ENCODE assay signal across 8 cellular contexts in the genomic region with DNA sequence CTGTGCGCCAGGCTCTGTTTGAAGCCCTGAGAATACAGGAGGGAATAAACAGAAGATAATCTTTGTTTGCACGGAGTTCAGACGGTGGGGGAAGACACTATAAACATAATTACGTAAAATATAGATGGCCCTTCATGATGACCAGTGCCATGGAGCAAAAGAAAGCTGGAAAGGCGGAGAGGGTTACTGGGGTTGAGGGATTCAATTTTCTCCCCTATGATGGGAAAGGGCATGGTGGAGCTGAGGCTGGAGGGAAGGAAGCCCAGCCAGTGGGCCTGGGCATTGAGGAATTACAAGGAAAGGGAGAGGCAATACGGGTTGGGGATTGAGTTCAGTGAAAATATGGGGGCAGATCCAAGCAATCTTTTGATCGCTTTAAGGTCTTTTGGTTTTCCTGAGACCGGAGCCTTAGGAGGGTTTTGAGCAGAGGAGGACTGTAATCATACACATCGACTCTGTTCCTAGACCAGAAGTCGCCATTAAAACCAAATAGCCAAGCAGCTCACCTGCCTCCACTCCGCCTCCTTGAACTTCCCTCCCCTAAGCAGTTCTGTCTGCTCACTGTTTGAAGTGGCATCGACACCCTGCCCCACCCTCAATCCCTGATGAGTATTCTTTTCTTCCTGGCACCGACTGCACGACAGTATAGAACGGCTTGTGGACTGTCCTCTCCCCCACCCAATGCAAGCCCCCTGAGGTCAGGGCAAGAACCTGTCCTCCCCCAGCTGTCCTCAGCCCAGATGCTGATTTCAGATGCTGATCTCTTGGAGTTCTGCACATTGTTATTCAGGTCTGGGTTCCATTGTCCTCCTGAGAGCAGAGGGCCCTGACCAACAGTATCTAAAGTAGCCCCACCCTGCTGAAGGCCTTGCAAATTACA. TPM values are rescaled to one million over a fixed set of nuclear protein-coding genes. Genes with fewer than 3 reads are reported as not detected.
DNase-seq lines count a peak whose midpoint lies in the region; ATAC-seq and TF ChIP-seq lines count a peak whose summit lies in the region.

No MANE protein-coding gene starts in this region.

- H3K27ac ChIP-seq in OCI-LY3 (ENCODE audit: low read length) (peak overlapping the region; percentile 90), rectal smooth muscle tissue (ENCODE audit: low read depth, low read length) (no peak overlapping the region)

- H3K4me3 ChIP-seq in GM12865 (ENCODE audit: low read depth, low read length) (peak overlapping the region; percentile 97), OCI-LY3 (ENCODE audit: low read length) (peak overlapping the region; percentile 92), epithelial cell of proximal tubule (ENCODE audit: low read depth, low read length) (peak overlapping the region; percentile 53), rectal smooth muscle tissue (ENCODE audit: low read length) (peak overlapping the region; percentile 72)

- H3K79me2 ChIP-seq in OCI-LY3 (ENCODE audit: low read length) = peaks cover 90% of the 10 kb centered on the region

- H3K36me3 ChIP-seq in OCI-LY3 (replicated peaks; ENCODE audit: low read depth, low read length) (peaks cover 31% of the 10 kb centered on the region), rectal smooth muscle tissue (ENCODE audit: control insufficient read depth, insufficient read depth, low read length) (peaks cover 7% of the 10 kb centered on the region)

- TF ChIP-seq CTCF in GM12865 (IDR thresholded peaks at IDR 0.05; ENCODE audit: insufficient read depth, low read depth, low read length, missing control alignments) (no peak), OCI-LY3 (IDR thresholded peaks at IDR 0.05; ENCODE audit: low read depth, low read length) (no peak), epithelial cell of proximal tubule (conservative IDR thresholded peaks at IDR 0.05; ENCODE audit: low read depth, low read length) (no peak)

- H4K20me1 ChIP-seq in OCI-LY3 (ENCODE audit: insufficient read depth, low read length) = peaks cover 15% of the 10 kb centered on the region

- H3K4me1 ChIP-seq in OCI-LY3 (ENCODE audit: low read length) (peaks cover 38% of the 10 kb centered on the region), rectal smooth muscle tissue (ENCODE audit: control insufficient read depth, insufficient read depth, low read length) (peaks cover 11% of the 10 kb centered on the region)

- H2AFZ ChIP-seq in OCI-LY3 (ENCODE audit: low read depth, low read length) = peak overlapping the region; percentile 58

- H3K9ac ChIP-seq in OCI-LY3 (ENCODE audit: low read length) (peak overlapping the region; percentile 96), rectal smooth muscle tissue (ENCODE audit: low read length) (no peak overlapping the region)

- peak overlapping the region; percentile 90 for H3K4me2 ChIP-seq in OCI-LY3 (ENCODE audit: low read length)

- H3K9me3 ChIP-seq in OCI-LY3 (ENCODE audit: insufficient read depth, low read length) = no peaks in the 10 kb centered on the region

- no peak for DNase-seq in GM12865 (ENCODE audit: low read depth)
- DNase-seq in epithelial cell of proximal tubule (ENCODE audit: low read depth) = no peak
- no peak for DNase-seq in NCI-H2171 (lab: John Stamatoyannopoulos, UW)
- DNase-seq in activated gamma-delta T cell treated with Interleukin-2 at 50 U/mL for 16 hours = no peak
- no peak for DNase-seq in NOMO-1 treated with dmso at 0.1 percent for 144 hours (lab: John Stamatoyannopoulos, UW; ENCODE audit: unreplicated experiment)

- no peaks in the 10 kb centered on the region for H3K27me3 ChIP-seq in OCI-LY3 (ENCODE audit: low read depth, low read length)
- no peaks in the 10 kb centered on the region for H3K27me3 ChIP-seq in rectal smooth muscle tissue (ENCODE audit: control insufficient read depth, insufficient read depth, low read length)

- ATAC-seq in HG02970 (IDR thresholded peaks at IDR 0.05; ENCODE audit: low FRiP score, unreplicated experiment) = no peak

RNA-seq across cellular contexts. Expression of a gene that starts 0.8 kb away (rescaled TPM):
- 1.7 and 3.0 TPM in 2 replicates for total RNA-seq in epithelial cell of proximal tubule

RNA-seq across cellular contexts. Expression of a gene that starts 2.0 kb away (rescaled TPM):
- 38.2 and 58.2 TPM in 2 replicates for total RNA-seq in epithelial cell of proximal tubule

RNA-seq across cellular contexts. Expression of a gene that starts 15.9 kb away (rescaled TPM):
- total RNA-seq in epithelial cell of proximal tubule = 42.5 and 64.0 TPM in 2 replicates

RNA-seq across cellular contexts. Expression of a gene that starts 38.2 kb away (rescaled TPM):
- total RNA-seq in epithelial cell of proximal tubule = 38.8 and 58.1 TPM in 2 replicates
